In the genomic region with DNA sequence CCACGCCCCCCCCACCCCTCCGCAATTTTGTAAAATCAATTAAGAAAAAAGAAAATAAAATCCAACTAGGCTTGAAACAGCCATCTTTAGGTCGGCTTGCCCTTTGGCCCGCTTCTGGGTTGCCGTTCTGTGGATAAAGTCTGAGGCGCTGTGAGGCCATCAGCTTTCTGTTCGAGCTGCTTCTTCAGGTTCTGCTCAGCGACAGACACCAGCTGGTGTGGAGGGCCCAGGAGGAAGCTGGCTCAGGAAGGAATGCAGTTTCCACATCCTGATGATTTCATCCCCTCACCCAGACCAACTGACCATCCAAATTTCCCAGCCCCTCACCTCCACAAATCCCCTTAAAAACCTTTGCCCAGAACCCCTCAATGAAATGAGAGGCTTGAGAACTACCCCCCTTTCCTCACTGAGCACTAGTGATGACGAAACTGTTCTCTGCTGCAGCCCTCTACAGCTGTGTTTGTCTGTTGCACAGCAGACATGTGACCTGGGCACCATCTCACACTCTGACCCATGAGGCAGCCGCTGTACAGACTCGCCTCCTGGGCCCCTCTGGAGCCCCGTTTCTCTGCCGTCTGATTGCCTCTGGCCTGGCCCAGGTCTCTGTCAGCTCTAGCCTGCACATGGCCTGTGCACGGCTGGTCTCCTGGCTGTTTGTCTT, we compare ENCODE assay signal across 1 cellular context.
TF ChIP-seq lines count a peak whose summit lies in the region.

No MANE protein-coding gene starts in this region.

TF ChIP-seq in K562, 482 proteins besides CTCF, POLR2A, EP300 and RAD21 (continued from another document):
- TF ChIP-seq PCBP2 (IDR thresholded peaks at IDR 0.05; ENCODE audit: low read depth, low read length, poor library complexity, severe bottlenecking) = no peak
- no peak for TF ChIP-seq NELFE (IDR thresholded peaks at IDR 0.05; ENCODE audit: insufficient read depth, insufficient read length)
- TF ChIP-seq CEBPZ (IDR thresholded peaks at IDR 0.05; ENCODE audit: borderline replicate concordance, low read depth, low read length) = no peak
- TF ChIP-seq IRF1 (CRISPR knock-in tag; IDR thresholded peaks at IDR 0.05; ENCODE audit: borderline replicate concordance) = no peak
- TF ChIP-seq, protein P1, sequence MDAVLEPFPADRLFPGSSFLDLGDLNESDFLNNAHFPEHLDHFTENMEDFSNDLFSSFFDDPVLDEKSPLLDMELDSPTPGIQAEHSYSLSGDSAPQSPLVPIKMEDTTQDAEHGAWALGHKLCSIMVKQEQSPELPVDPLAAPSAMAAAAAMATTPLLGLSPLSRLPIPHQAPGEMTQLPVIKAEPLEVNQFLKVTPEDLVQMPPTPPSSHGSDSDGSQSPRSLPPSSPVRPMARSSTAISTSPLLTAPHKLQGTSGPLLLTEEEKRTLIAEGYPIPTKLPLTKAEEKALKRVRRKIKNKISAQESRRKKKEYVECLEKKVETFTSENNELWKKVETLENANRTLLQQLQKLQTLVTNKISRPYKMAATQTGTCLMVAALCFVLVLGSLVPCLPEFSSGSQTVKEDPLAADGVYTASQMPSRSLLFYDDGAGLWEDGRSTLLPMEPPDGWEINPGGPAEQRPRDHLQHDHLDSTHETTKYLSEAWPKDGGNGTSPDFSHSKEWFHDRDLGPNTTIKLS (IDR thresholded peaks at IDR 0.05; ENCODE audit: borderline replicate concordance, low read depth) = no peak
- no peak for TF ChIP-seq SPI1 (IDR thresholded peaks at IDR 0.05; ENCODE audit: borderline replicate concordance, low read depth, low read length)
- TF ChIP-seq ILF3 (IDR thresholded peaks at IDR 0.05; ENCODE audit: borderline replicate concordance) = no peak
- TF ChIP-seq, protein P2, sequence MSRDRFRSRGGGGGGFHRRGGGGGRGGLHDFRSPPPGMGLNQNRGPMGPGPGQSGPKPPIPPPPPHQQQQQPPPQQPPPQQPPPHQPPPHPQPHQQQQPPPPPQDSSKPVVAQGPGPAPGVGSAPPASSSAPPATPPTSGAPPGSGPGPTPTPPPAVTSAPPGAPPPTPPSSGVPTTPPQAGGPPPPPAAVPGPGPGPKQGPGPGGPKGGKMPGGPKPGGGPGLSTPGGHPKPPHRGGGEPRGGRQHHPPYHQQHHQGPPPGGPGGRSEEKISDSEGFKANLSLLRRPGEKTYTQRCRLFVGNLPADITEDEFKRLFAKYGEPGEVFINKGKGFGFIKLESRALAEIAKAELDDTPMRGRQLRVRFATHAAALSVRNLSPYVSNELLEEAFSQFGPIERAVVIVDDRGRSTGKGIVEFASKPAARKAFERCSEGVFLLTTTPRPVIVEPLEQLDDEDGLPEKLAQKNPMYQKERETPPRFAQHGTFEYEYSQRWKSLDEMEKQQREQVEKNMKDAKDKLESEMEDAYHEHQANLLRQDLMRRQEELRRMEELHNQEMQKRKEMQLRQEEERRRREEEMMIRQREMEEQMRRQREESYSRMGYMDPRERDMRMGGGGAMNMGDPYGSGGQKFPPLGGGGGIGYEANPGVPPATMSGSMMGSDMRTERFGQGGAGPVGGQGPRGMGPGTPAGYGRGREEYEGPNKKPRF (IDR thresholded peaks at IDR 0.05; ENCODE audit: low read depth, low read length) = no peak
- no peak for TF ChIP-seq ZNF740 (CRISPR knock-in tag; IDR thresholded peaks at IDR 0.05)
- TF ChIP-seq ZNF740 (tag; IDR thresholded peaks at IDR 0.05) = peak in 1 of 2 experiments; percentile 44; a peak in 1 of 4 replicates
- no peak for TF ChIP-seq ZNF23 (CRISPR knock-in tag; IDR thresholded peaks at IDR 0.05)
TF ChIP-seq in K562: peak in this region for 2.
